In genomic region chrX:105480646-105481310, GRCh38 we compare ENCODE assay signal across 23 cellular contexts.
"Had no signal": no experiment of that assay in that cellular context is flagged by ENCODE, and none has a peak within 500 bp of the region (broad histone marks: within the 10 kb centered on the region; RNA-seq: fewer than 3 reads in every experiment).

No MANE protein-coding gene starts in this region.

- H3K4me3 ChIP-seq: colonic mucosa, gastroesophageal sphincter, left lung, lower lobe of right lung, ovary, psoas muscle, right lobe of liver, thyroid gland, vagina had no signal

- H3K27me3 ChIP-seq: colonic mucosa, gastroesophageal sphincter, left lung, ovary, right lobe of liver, thyroid gland, vagina had no signal

- H3K9me3 ChIP-seq: colonic mucosa, gastroesophageal sphincter, lower lobe of right lung, ovary, right lobe of liver, thyroid gland, vagina had no signal

- H3K4me1 ChIP-seq: colonic mucosa, gastroesophageal sphincter, left lung, lower lobe of right lung, psoas muscle, right lobe of liver, thyroid gland, vagina had no signal

- DNase-seq: colonic mucosa; effector CD8-positive, alpha-beta T cell; endodermal cell; foreskin fibroblast; hypothalamus; kidney; left lung; lower lobe of right lung; natural killer cell; occipital lobe; ovary; posterior cingulate gyrus; psoas muscle; right lobe of liver; small intestine; stimulated activated CD4-positive, alpha-beta T cell treated with anti-CD3 and anti-CD28 coated beads, Interleukin-15, amount 100 ng/mL, for 24 hours; stimulated activated CD4-positive, alpha-beta T cell treated with anti-CD3 and anti-CD28 coated beads, Interleukin-2, amount 100 ng/mL, for 48 hours; stimulated activated naive B cell treated with anti-CD40 and anti-IgM and Interleukin-4, amounts not matched to agents 10 μg/mL and 1 μg/mL and 100 μg/mL, for 72 hours; stimulated activated naive CD8-positive, alpha-beta T cell treated with anti-CD3 and anti-CD28 coated beads, Interleukin-15, amount 100 ng/mL, for 72 hours; thyroid gland had no signal

- H3K27ac ChIP-seq: colonic mucosa, gastroesophageal sphincter, left lung, lower lobe of right lung, ovary, psoas muscle, right lobe of liver, thyroid gland, vagina had no signal

- H3K36me3 ChIP-seq: colonic mucosa, gastroesophageal sphincter, left lung, lower lobe of right lung, ovary, right lobe of liver, thyroid gland, vagina had no signal

- ATAC-seq: esophagus mucosa; gastroesophageal sphincter; left lung; lower lobe of right lung; natural killer cell; psoas muscle; right lobe of liver; stimulated activated naive B cell treated with anti-CD40 and anti-IgM and Interleukin-4, amounts not matched to agents 10 μg/mL and 1 μg/mL and 100 μg/mL, for 72 hours; stimulated activated naive CD8-positive, alpha-beta T cell treated with anti-CD3 and anti-CD28 coated beads, Interleukin-15, amount 100 ng/mL, for 72 hours had no signal
